Comparison of ENCODE assay signal across 21 cellular contexts in the genomic region with DNA sequence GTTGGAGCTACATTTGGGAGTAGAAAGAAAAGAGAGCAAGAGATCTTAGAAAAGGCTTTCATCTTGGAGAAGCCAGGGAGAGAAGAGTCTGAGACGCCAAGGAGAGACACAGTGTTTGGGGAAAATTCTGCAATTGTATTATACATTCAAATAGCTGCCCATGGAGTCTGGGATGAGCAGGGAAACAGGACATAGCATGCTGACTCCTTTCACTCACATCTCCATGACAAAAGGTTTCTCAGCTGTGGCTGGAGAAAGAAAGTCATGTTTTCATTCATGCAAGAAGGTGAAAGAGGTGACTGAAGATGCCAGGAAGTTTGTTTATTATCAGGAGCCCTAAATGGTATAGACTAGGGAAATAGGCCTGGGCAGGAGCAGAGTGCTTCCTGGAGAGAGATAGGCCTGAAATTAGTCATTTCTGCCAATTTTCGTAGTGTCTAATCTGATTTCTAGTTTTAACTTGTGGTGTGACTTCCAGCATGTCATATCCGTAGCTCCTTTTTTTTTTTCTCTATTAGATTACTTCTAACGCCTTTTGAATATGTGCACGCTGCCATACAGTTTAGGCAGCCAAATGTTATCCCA. TPM values are rescaled to one million over a fixed set of nuclear protein-coding genes. Genes with fewer than 3 reads are reported as not detected.
A peak's percentile ranks its signal among the peaks of the same experiment; 100 is the strongest.
DNase-seq lines count a peak whose midpoint lies in the region; ATAC-seq, FAIRE-seq and TF ChIP-seq lines count a peak whose summit lies in the region.
"Had no signal": no experiment of that assay in that cellular context is flagged by ENCODE, and none has a peak within 500 bp of the region (broad histone marks: within the 10 kb centered on the region; RNA-seq: fewer than 3 reads in every experiment).

No MANE protein-coding gene starts in this region.

- no peaks in the 10 kb centered on the region for H3K36me3 ChIP-seq in endodermal cell (ENCODE audit: control insufficient read depth, insufficient read depth, low read length)
- no peaks in the 10 kb centered on the region for H3K36me3 ChIP-seq in keratinocyte (ENCODE audit: control insufficient read depth in 2 of 2, extremely low read depth in 1 of 2, insufficient read depth in 2 of 2, low read length in 2 of 2)
- H3K36me3 ChIP-seq in spleen = peaks cover 0 to 72% (median 0%) of the 10 kb centered on the region in 6 donors
- H3K36me3 ChIP-seq: SJSA1 had no signal

- H3K4me2 ChIP-seq in keratinocyte (ENCODE audit: control insufficient read depth, extremely low read depth, insufficient read depth, low read depth, low read length) = no peak overlapping the region
- H3K4me2 ChIP-seq: PC-9 had no signal

- TF ChIP-seq CTCF in endodermal cell (conservative IDR thresholded peaks at IDR 0.05) = no peak
- no peak for TF ChIP-seq CTCF in keratinocyte (optimal IDR thresholded peaks at IDR 0.05 in 1 of 3, IDR thresholded peaks at IDR 0.05 in 1 of 3, conservative IDR thresholded peaks at IDR 0.05 in 1 of 3; ENCODE audit: extremely low read depth in 1 of 3, insufficient read depth in 2 of 3, low read length in 3 of 3)
- TF ChIP-seq CTCF in spleen (IDR thresholded peaks at IDR 0.05 in 8 of 11, conservative IDR thresholded peaks at IDR 0.05 in 3 of 11) = no peak

- H3K4me1 ChIP-seq in endodermal cell (ENCODE audit: control insufficient read depth, insufficient read depth, low read length) = no peaks in the 10 kb centered on the region
- peaks cover 9% of the 10 kb centered on the region for H3K4me1 ChIP-seq in keratinocyte (ENCODE audit: control insufficient read depth, extremely low read depth, insufficient read depth, low read length)
- H3K4me1 ChIP-seq in spleen = peaks cover 0 to 6% (median 2%) of the 10 kb centered on the region in 6 donors

- no peak overlapping the region for H3K9ac ChIP-seq in endodermal cell (ENCODE audit: extremely low read depth, low read length, poor library complexity, severe bottlenecking)
- no peak overlapping the region for H3K9ac ChIP-seq in keratinocyte (ENCODE audit: control insufficient read depth, extremely low read depth, insufficient read depth, low read length)

- no peak overlapping the region for H3K4me3 ChIP-seq in endodermal cell (ENCODE audit: low read length)
- H3K4me3 ChIP-seq in keratinocyte (ENCODE audit: control insufficient read depth in 2 of 3, extremely low read depth in 1 of 3, insufficient read depth in 2 of 3, low read depth in 1 of 3, low read length in 3 of 3) = no peak overlapping the region
- H3K4me3 ChIP-seq in spleen = no peak overlapping the region
- H3K4me3 ChIP-seq: K562, PC-9, SJSA1 had no signal

- no peak for DNase-seq in activated CD8-positive, alpha-beta memory T cell treated with anti-CD3 and anti-CD28 coated beads, Interleukin-2, amount 10 ng/mL, durations not matched to agents 7 days and 5 days
- DNase-seq in activated CD8-positive, alpha-beta memory T cell treated with anti-CD3 and anti-CD28 coated beads, Interleukin-2, amount 50 U/mL, for 48 hours = no peak
- DNase-seq in endodermal cell = no peak
- DNase-seq in keratinocyte (ENCODE audit: low read depth, low spot score) = no peak
- DNase-seq in T-helper 9 cell = no peak
- DNase-seq in NCI-H2107 treated with DMSO at 0.1 percent for 48 hours (lab: John Stamatoyannopoulos, UW; ENCODE audit: unreplicated experiment) = no peak
- no peak for DNase-seq in spleen
- DNase-seq in activated T-helper 2 cell treated with anti-CD3 and anti-CD28 coated beads, Interferon-gamma antibody, Interleukin-2, Interleukin-4, amounts not matched to agents 10 μg/mL and 5 μg/mL and 100 μg/mL, durations not matched to agents 14 hours and 24 hours and 36 hours (ENCODE audit: low spot score) = no peak
- DNase-seq: Calu3; CD4-positive, alpha-beta T cell; DMS53; HCEC 1CT; MV-4-11; NCI-H1417; NCI-H187 treated with DMSO at 0.1 percent for 48 hours; NCI-H446; PC-9 had no signal

- dilution Hi-C loops in keratinocyte (cut with MboI; ENCODE audit: extremely low pct_ligation_motif_present, low sequenced_read_pairs) = no loop called here

- FAIRE-seq in keratinocyte (lab: Jason Lieb, UNC) = no peak
- FAIRE-seq: K562 had no signal

- CTCF ChIA-PET in activated CD8-positive, alpha-beta memory T cell treated with anti-CD3 and anti-CD28 coated beads, Interleukin-2, amount 10 ng/mL, durations not matched to agents 7 days and 5 days (lab: Charles Lee) = interaction anchor here (0.6 to 2.2 kb wide), 11 partner anchors 9 to 594 kb away, joined by 3 to 11 read pairs (median 4); no protein-coding TSS in a partner anchor

- peak overlapping the region; percentile 48 for H2AFZ ChIP-seq in keratinocyte (ENCODE audit: control insufficient read depth, low read length)
- H2AFZ ChIP-seq: PC-9 had no signal

- H3K36me3 Mint-ChIP-seq in activated CD8-positive, alpha-beta memory T cell treated with anti-CD3 and anti-CD28 coated beads, Interleukin-2, amount 10 ng/mL, durations not matched to agents 7 days and 5 days = no peaks in the 10 kb centered on the region
- H3K36me3 Mint-ChIP-seq in endodermal cell (ENCODE audit: low read depth) = peaks cover 4% of the 10 kb centered on the region
- H3K36me3 Mint-ChIP-seq in activated T-helper 2 cell treated with anti-CD3 and anti-CD28 coated beads, Interferon-gamma antibody, Interleukin-2, Interleukin-4, amounts not matched to agents 10 μg/mL and 5 μg/mL and 100 μg/mL, durations not matched to agents 14 hours and 24 hours and 36 hours (ENCODE audit: low read depth) = no peaks in the 10 kb centered on the region

- H4K20me1 ChIP-seq in keratinocyte (ENCODE audit: control insufficient read depth, extremely low read depth, insufficient read depth, low read length) = no peaks in the 10 kb centered on the region

- H3K27ac ChIP-seq in endodermal cell (ENCODE audit: low read depth, low read length) = no peak overlapping the region
- H3K27ac ChIP-seq in keratinocyte (ENCODE audit: control insufficient read depth, insufficient read depth, low read length) = no peak overlapping the region
- H3K27ac ChIP-seq in spleen = no peak overlapping the region
- H3K27ac ChIP-seq: 22Rv1, PC-9, SJSA1 had no signal

- TF ChIP-seq POLR2A in spleen (IDR thresholded peaks at IDR 0.05) = no peak

- no peaks in the 10 kb centered on the region for H3K9me3 ChIP-seq in endodermal cell (ENCODE audit: control insufficient read depth, low read length)
- H3K9me3 ChIP-seq in keratinocyte (ENCODE audit: control insufficient read depth, low read depth, low read length) = no peaks in the 10 kb centered on the region
- H3K9me3 ChIP-seq in spleen = no peaks in the 10 kb centered on the region
- H3K9me3 ChIP-seq: SJSA1 had no signal

- 83 to 90% methylated on average over 2 to 5 of the region's 5 CpGs for WGBS in endodermal cell (ENCODE audit: insufficient coverage in 1 of 2, insufficient read length in 1 of 2), 2 experiments
- 74 to 88% (median 81%) methylated on average over 5 of the region's 5 CpGs for WGBS in spleen, 5 donors

- no peaks in the 10 kb centered on the region for H3K27me3 ChIP-seq in endodermal cell (ENCODE audit: control insufficient read depth, insufficient read depth, low read length, poor library complexity, severe bottlenecking)
- H3K27me3 ChIP-seq in keratinocyte (ENCODE audit: control insufficient read depth, extremely low read depth, insufficient read depth, low read length) = no peaks in the 10 kb centered on the region
- no peaks in the 10 kb centered on the region for H3K27me3 ChIP-seq in spleen (replicated peaks in 1 of 7)
- H3K27me3 ChIP-seq: SJSA1 had no signal

- H3K4me1 Mint-ChIP-seq in activated CD8-positive, alpha-beta memory T cell treated with anti-CD3 and anti-CD28 coated beads, Interleukin-2, amount 10 ng/mL, durations not matched to agents 7 days and 5 days = peaks cover 4% of the 10 kb centered on the region
- peaks cover 16% of the 10 kb centered on the region for H3K4me1 Mint-ChIP-seq in endodermal cell
- H3K4me1 Mint-ChIP-seq in activated T-helper 2 cell treated with anti-CD3 and anti-CD28 coated beads, Interferon-gamma antibody, Interleukin-2, Interleukin-4, amounts not matched to agents 10 μg/mL and 5 μg/mL and 100 μg/mL, durations not matched to agents 14 hours and 24 hours and 36 hours (ENCODE audit: low read depth) = peaks cover 10% of the 10 kb centered on the region
- H3K4me1 Mint-ChIP-seq: B cell had no signal

- peaks cover 11% of the 10 kb centered on the region for H3K27me3 Mint-ChIP-seq in activated CD8-positive, alpha-beta memory T cell treated with anti-CD3 and anti-CD28 coated beads, Interleukin-2, amount 10 ng/mL, durations not matched to agents 7 days and 5 days
- H3K27me3 Mint-ChIP-seq in endodermal cell (ENCODE audit: insufficient read depth) = no peaks in the 10 kb centered on the region
- peaks cover 7% of the 10 kb centered on the region for H3K27me3 Mint-ChIP-seq in activated T-helper 2 cell treated with anti-CD3 and anti-CD28 coated beads, Interferon-gamma antibody, Interleukin-2, Interleukin-4, amounts not matched to agents 10 μg/mL and 5 μg/mL and 100 μg/mL, durations not matched to agents 14 hours and 24 hours and 36 hours (ENCODE audit: low read depth)
- H3K27me3 Mint-ChIP-seq: B cell had no signal

- ATAC-seq in activated CD8-positive, alpha-beta memory T cell treated with anti-CD3 and anti-CD28 coated beads, Interleukin-2, amount 10 ng/mL, durations not matched to agents 7 days and 5 days = peak; percentile 39
- ATAC-seq: K562 had no signal

- H3K27ac Mint-ChIP-seq in activated CD8-positive, alpha-beta memory T cell treated with anti-CD3 and anti-CD28 coated beads, Interleukin-2, amount 10 ng/mL, durations not matched to agents 7 days and 5 days = no peak overlapping the region
- H3K27ac Mint-ChIP-seq in endodermal cell = peak overlapping the region; percentile 13
- H3K27ac Mint-ChIP-seq in activated T-helper 2 cell treated with anti-CD3 and anti-CD28 coated beads, Interferon-gamma antibody, Interleukin-2, Interleukin-4, amounts not matched to agents 10 μg/mL and 5 μg/mL and 100 μg/mL, durations not matched to agents 14 hours and 24 hours and 36 hours = no peak overlapping the region
- H3K27ac Mint-ChIP-seq: B cell; CD4-positive, alpha-beta T cell had no signal

- H3K9me1 ChIP-seq in keratinocyte (ENCODE audit: control insufficient read depth, extremely low read depth, insufficient read depth, low read length) = no peaks in the 10 kb centered on the region

- H3K4me3 Mint-ChIP-seq in activated CD8-positive, alpha-beta memory T cell treated with anti-CD3 and anti-CD28 coated beads, Interleukin-2, amount 10 ng/mL, durations not matched to agents 7 days and 5 days = no peak overlapping the region
- H3K4me3 Mint-ChIP-seq in endodermal cell = no peak overlapping the region
- H3K4me3 Mint-ChIP-seq in activated T-helper 2 cell treated with anti-CD3 and anti-CD28 coated beads, Interferon-gamma antibody, Interleukin-2, Interleukin-4, amounts not matched to agents 10 μg/mL and 5 μg/mL and 100 μg/mL, durations not matched to agents 14 hours and 24 hours and 36 hours (ENCODE audit: low read depth) = no peak overlapping the region
- H3K4me3 Mint-ChIP-seq: B cell; CD4-positive, alpha-beta T cell had no signal

- H3K79me2 ChIP-seq in keratinocyte (ENCODE audit: control insufficient read depth, insufficient read depth, low read length) = no peaks in the 10 kb centered on the region

- intact Hi-C loops in spleen (cut with DNase I; ENCODE audit: low total_unique reads) = loop anchor here (10.0 kb wide), 1 partner anchor 293 kb away; no protein-coding TSS in a partner anchor
- intact Hi-C loops in activated T-helper 2 cell treated with anti-CD3 and anti-CD28 coated beads, Interferon-gamma antibody, Interleukin-2, Interleukin-4, amounts not matched to agents 10 μg/mL and 5 μg/mL and 100 μg/mL, durations not matched to agents 14 hours and 24 hours and 36 hours (cut with micrococcal nuclease) = loop anchor here (10.0 kb wide), 1 partner anchor 183 kb away; no protein-coding TSS in a partner anchor

- no peaks in the 10 kb centered on the region for H3K9me3 Mint-ChIP-seq in activated CD8-positive, alpha-beta memory T cell treated with anti-CD3 and anti-CD28 coated beads, Interleukin-2, amount 10 ng/mL, durations not matched to agents 7 days and 5 days (ENCODE audit: low read depth)
- no peaks in the 10 kb centered on the region for H3K9me3 Mint-ChIP-seq in endodermal cell
- H3K9me3 Mint-ChIP-seq in activated T-helper 2 cell treated with anti-CD3 and anti-CD28 coated beads, Interferon-gamma antibody, Interleukin-2, Interleukin-4, amounts not matched to agents 10 μg/mL and 5 μg/mL and 100 μg/mL, durations not matched to agents 14 hours and 24 hours and 36 hours = no peaks in the 10 kb centered on the region
- H3K9me3 Mint-ChIP-seq: CD4-positive, alpha-beta T cell had no signal

RNA-seq across cellular contexts. Expression of a gene that starts 34.1 kb away (rescaled TPM):
- not detected for total RNA-seq in activated CD8-positive, alpha-beta memory T cell treated with anti-CD3 and anti-CD28 coated beads, Interleukin-2, amount 10 ng/mL, durations not matched to agents 7 days and 5 days
- 10 to 100 TPM; 17.0 to 24.6 TPM for total RNA-seq in endodermal cell
- polyA plus RNA-seq in endodermal cell (2013, experiment 1 of 2) = 2.0 TPM
- 0.99 TPM for polyA plus RNA-seq in endodermal cell (2013, experiment 2 of 2)
- polyA plus RNA-seq in keratinocyte = 0.51 to 1.3 TPM (median 1.0 TPM) in 3 replicates
- 1.2 TPM for polyA plus RNA-seq in keratinocyte (2011; ENCODE audit: low read depth)
- 0.15 TPM in 1 of 2 replicates, not detected in the other for polyA plus RNA-seq in keratinocyte (2011; cell fraction: cytosol; rRNA removed)
- polyA plus RNA-seq in keratinocyte (2011; cell fraction: nucleus; rRNA removed) = 0.59 and 1.3 TPM in 2 replicates
- polyA plus RNA-seq in keratinocyte (2012; ENCODE audit: low replicate concordance) = 0.24 and 0.78 TPM in 2 replicates
- 0.96 to 3.3 TPM (median 1.5 TPM) in 3 replicates for polyA minus RNA-seq in keratinocyte
- polyA minus RNA-seq in keratinocyte (2011; cell fraction: cytosol; rRNA and poly(A)+ RNA removed) = not detected
- 0.32 and 1.2 TPM in 2 replicates for polyA minus RNA-seq in keratinocyte (2011; cell fraction: nucleus; rRNA and poly(A)+ RNA removed)
- 10 to 100 TPM in 2 of 7 donors, 1 to 10 TPM in 5; 3.1 to 16.3 (median 9.0) TPM for total RNA-seq in spleen
- polyA plus RNA-seq in spleen = under 1 TPM; 0.09 to 0.54 (median 0.22) TPM
- not detected in 2 replicates for total RNA-seq in activated T-helper 2 cell treated with anti-CD3 and anti-CD28 coated beads, Interferon-gamma antibody, Interleukin-2, Interleukin-4, amounts not matched to agents 10 μg/mL and 5 μg/mL and 100 μg/mL, durations not matched to agents 14 hours and 24 hours and 36 hours
- total RNA-seq: CD4-positive, alpha-beta T cell; SJSA1 had no signal
